Comparison of ENCODE assay signal across 1 cellular context in the genomic region with DNA sequence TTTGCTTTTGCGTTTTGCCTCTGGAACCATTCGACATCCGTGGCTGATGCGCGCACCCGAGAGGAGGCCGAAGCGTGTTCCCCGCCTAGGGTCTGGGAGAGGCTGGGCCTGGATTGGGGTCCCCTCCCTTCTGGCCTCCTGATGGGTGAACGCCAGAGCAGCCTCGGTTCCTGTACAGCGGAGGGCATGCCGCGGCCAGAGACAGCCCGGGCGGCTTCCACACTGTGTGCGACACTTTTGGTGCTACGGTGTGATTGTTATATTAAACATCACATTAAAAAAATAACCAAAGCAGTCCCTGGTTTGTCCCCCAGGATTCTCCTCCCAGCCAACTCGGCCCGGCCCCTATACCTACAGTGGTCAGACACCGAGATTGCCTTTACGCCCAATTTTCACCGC.
TF ChIP-seq lines count a peak whose summit lies in the region.

No MANE protein-coding gene starts in this region.

TF ChIP-seq in GM12878, 131 proteins besides CTCF, POLR2A, EP300 and RAD21:
- TF ChIP-seq STAT3 (IDR thresholded peaks at IDR 0.05; ENCODE audit: low read depth, low read length) (no peak), NKRF (conservative IDR thresholded peaks at IDR 0.05) (no peak), NBN (IDR thresholded peaks at IDR 0.05) (no peak)
